ENCODE assay signal across 29 cellular contexts in the genomic region with DNA sequence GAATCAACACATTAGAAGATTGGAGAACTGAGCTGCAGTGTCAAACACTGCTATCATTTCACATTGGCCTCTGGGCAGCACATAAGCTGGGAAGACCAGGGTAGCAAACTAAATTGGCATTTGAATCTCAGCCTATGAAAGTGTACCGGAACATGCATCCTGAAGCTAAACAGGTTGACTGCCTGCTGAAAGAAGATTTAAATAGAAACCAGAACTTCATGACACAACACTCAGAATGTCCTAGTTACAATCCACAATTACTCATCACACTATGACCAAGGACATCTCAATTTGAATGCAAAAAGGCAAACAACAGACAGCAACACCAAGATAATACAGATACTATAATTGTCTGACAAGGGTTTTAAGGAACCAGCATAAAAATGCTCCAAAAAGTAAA. TPM values are rescaled to one million over a fixed set of nuclear protein-coding genes. Genes with fewer than 3 reads are reported as not detected.
DNase-seq lines count a peak whose midpoint lies in the region; ATAC-seq lines count a peak whose summit lies in the region.
"Had no signal": no experiment of that assay in that cellular context is flagged by ENCODE, and none has a peak within 500 bp of the region (broad histone marks: within the 10 kb centered on the region; RNA-seq: fewer than 3 reads in every experiment).

No MANE protein-coding gene starts in this region.

- H3K18ac ChIP-seq in neuronal stem cell (ENCODE audit: low read length), result no peak overlapping the region

- no peaks in the 10 kb centered on the region for H3K27me3 Mint-ChIP-seq in activated T-cell treated with anti-CD3 and anti-CD28 coated beads, Interleukin-2, amount 50 U/mL, for 72 hours (ENCODE audit: low read depth)
- no peaks in the 10 kb centered on the region for H3K27me3 Mint-ChIP-seq in activated T-helper 17 cell treated with anti-CD3 and anti-CD28 coated beads, Interleukin-2, amount 50 U/mL, for 72 hours
- H3K27me3 Mint-ChIP-seq: IgD-negative memory B cell had no signal

- no peak overlapping the region for H4K8ac ChIP-seq in neuronal stem cell (ENCODE audit: low read depth, low read length)

- H3K27ac ChIP-seq in stomach smooth muscle (ENCODE audit: low read length) (peak overlapping the region; percentile 11), neuronal stem cell (replicated peaks; ENCODE audit: low read length) (no peak overlapping the region)
- H3K27ac ChIP-seq: ascending aorta, epithelial cell of prostate, stomach, upper lobe of right lung had no signal

- peaks cover 3% of the 10 kb centered on the region for H3K4me1 ChIP-seq in stomach smooth muscle (ENCODE audit: control insufficient read depth, insufficient read depth, low read length)
- no peaks in the 10 kb centered on the region for H3K4me1 ChIP-seq in neuronal stem cell (ENCODE audit: control insufficient read depth in 2 of 2, insufficient read depth in 1 of 2, low read depth in 1 of 2, low read length in 2 of 2)
- H3K4me1 ChIP-seq: ascending aorta, BE2C, spleen, stomach, upper lobe of right lung had no signal

- H3K79me1 ChIP-seq in neuronal stem cell (ENCODE audit: low read depth, low read length), result no peaks in the 10 kb centered on the region

- H3K23ac ChIP-seq in neuronal stem cell (ENCODE audit: low read depth, low read length, poor library complexity), result no peak overlapping the region

- no peak overlapping the region for H2AK5ac ChIP-seq in neuronal stem cell (ENCODE audit: low read depth, low read length)

- intact Hi-C loops in left ventricle myocardium superior (cut with micrococcal nuclease), result no loop called here

- H2BK15ac ChIP-seq in neuronal stem cell (ENCODE audit: low read length), result no peak overlapping the region

- H3K4ac ChIP-seq in neuronal stem cell (ENCODE audit: low read length), result no peak overlapping the region

- H3K36me3 ChIP-seq in stomach smooth muscle (ENCODE audit: control insufficient read depth in 2 of 2, insufficient read depth in 2 of 2, low read length in 2 of 2) (peaks cover 0 to 5% of the 10 kb centered on the region in 2 donors), neuronal stem cell (replicated peaks in 1 of 2; ENCODE audit: control insufficient read depth in 2 of 2, insufficient read depth in 2 of 2, low read length in 2 of 2) (peaks cover 0 to 2% of the 10 kb centered on the region in 2 donors)
- H3K36me3 ChIP-seq: BE2C, neutrophil, upper lobe of right lung had no signal

- ATAC-seq in activated T-cell treated with anti-CD3 and anti-CD28 coated beads, Interleukin-2, amount 50 U/mL, for 72 hours (replicated peaks in 1 of 2), result peak; percentile 62 to 84
- ATAC-seq in activated T-helper 17 cell treated with anti-CD3 and anti-CD28 coated beads, Interleukin-2, amount 50 U/mL, for 72 hours (replicated peaks), result peak; percentile 93
- peak; percentile 94 for ATAC-seq in left ventricle myocardium superior
- ATAC-seq: activated CD4-positive, CD25-positive, alpha-beta regulatory T cell treated with anti-CD3 and anti-CD28 coated beads, Interleukin-2, amount 50 U/mL, for 24 hours had no signal

- H3K9ac ChIP-seq in stomach smooth muscle (ENCODE audit: low read length in 2 of 2), result no peak overlapping the region
- H3K9ac ChIP-seq in neuronal stem cell (ENCODE audit: low read depth, low read length, poor library complexity), result no peak overlapping the region

- H3K4me3 Mint-ChIP-seq in activated T-cell treated with anti-CD3 and anti-CD28 coated beads, Interleukin-2, amount 50 U/mL, for 72 hours, result peak overlapping the region in 1 of 2 donors; percentile 51
- peak overlapping the region; percentile 24 for H3K4me3 Mint-ChIP-seq in activated T-helper 17 cell treated with anti-CD3 and anti-CD28 coated beads, Interleukin-2, amount 50 U/mL, for 72 hours
- H3K4me3 Mint-ChIP-seq: activated naive CD4-positive, alpha-beta T cell treated with anti-CD3 and anti-CD28 coated beads for 36 hours; IgD-negative memory B cell had no signal

- H3K9me3 ChIP-seq in stomach smooth muscle (ENCODE audit: control insufficient read depth in 2 of 2, low read length in 2 of 2), result no peaks in the 10 kb centered on the region
- peaks cover 5 to 20% of the 10 kb centered on the region in 2 donors for H3K9me3 ChIP-seq in neuronal stem cell (replicated peaks in 1 of 2; ENCODE audit: control insufficient read depth in 2 of 2, insufficient read depth in 1 of 2, low read depth in 1 of 2, low read length in 2 of 2)
- H3K9me3 ChIP-seq: BE2C, stomach, upper lobe of right lung had no signal

- H3K9me3 Mint-ChIP-seq in activated T-cell treated with anti-CD3 and anti-CD28 coated beads, Interleukin-2, amount 50 U/mL, for 72 hours, result peaks cover 0 to 6% of the 10 kb centered on the region in 2 donors
- H3K9me3 Mint-ChIP-seq in activated T-helper 17 cell treated with anti-CD3 and anti-CD28 coated beads, Interleukin-2, amount 50 U/mL, for 72 hours, result peaks cover 4% of the 10 kb centered on the region

- DNase-seq in activated T-cell treated with anti-CD3 and anti-CD28 coated beads, Interleukin-2, amount 50 U/mL, for 72 hours, result no peak
- DNase-seq in activated T-cell treated with anti-CD3 and anti-CD28 coated beads, Interleukin-2, amount 50 U/mL, for 48 hours, result no peak
- DNase-seq in left ventricle myocardium superior (no peak), NCI-H146 treated with DMSO at 0.1 percent for 48 hours (lab: John Stamatoyannopoulos, UW; ENCODE audit: unreplicated experiment) (no peak), SW 1271 (lab: John Stamatoyannopoulos, UW) (no peak), neuronal stem cell (ENCODE audit: low spot score) (no peak)
- DNase-seq: 8988T; activated naive CD4-positive, alpha-beta T cell treated with anti-CD3 and anti-CD28 coated beads for 36 hours; activated T-cell treated with anti-CD3 and anti-CD28 coated beads, Interleukin-2, amount 50 U/mL, for 1 hour; BE2C; cerebellar nuclear complex; COR-L47; DMS79 treated with DMSO at 0.1 percent for 48 hours; foreskin melanocyte; GOT3; NCI-H1694; NCI-H2171 treated with DMSO at 0.1 percent for 48 hours; NCI-H69; spleen; stimulated activated CD4-positive, alpha-beta T cell treated with anti-CD3 and anti-CD28 coated beads, Interleukin-4, amount 100 ng/mL, for 24 hours; stomach; upper lobe of right lung had no signal

- H2BK12ac ChIP-seq in neuronal stem cell (ENCODE audit: low read length), result no peak overlapping the region

- no peak overlapping the region for H2BK120ac ChIP-seq in neuronal stem cell (ENCODE audit: low read depth, low read length)

- H3K27ac Mint-ChIP-seq in activated T-cell treated with anti-CD3 and anti-CD28 coated beads, Interleukin-2, amount 50 U/mL, for 72 hours, result peak overlapping the region; percentile 78
- peak overlapping the region; percentile 90 for H3K27ac Mint-ChIP-seq in activated T-helper 17 cell treated with anti-CD3 and anti-CD28 coated beads, Interleukin-2, amount 50 U/mL, for 72 hours
- H3K27ac Mint-ChIP-seq: activated naive CD4-positive, alpha-beta T cell treated with anti-CD3 and anti-CD28 coated beads for 36 hours; IgD-negative memory B cell had no signal

- no peak overlapping the region for H4K91ac ChIP-seq in neuronal stem cell (ENCODE audit: low read depth, low read length, poor library complexity)

- H3K14ac ChIP-seq in neuronal stem cell (ENCODE audit: low read length), result no peak overlapping the region

- H3K4me1 Mint-ChIP-seq in activated T-cell treated with anti-CD3 and anti-CD28 coated beads, Interleukin-2, amount 50 U/mL, for 72 hours (ENCODE audit: low read depth), result peaks cover 11% of the 10 kb centered on the region
- peaks cover 37% of the 10 kb centered on the region for H3K4me1 Mint-ChIP-seq in activated T-helper 17 cell treated with anti-CD3 and anti-CD28 coated beads, Interleukin-2, amount 50 U/mL, for 72 hours

- H3K4me2 ChIP-seq in neuronal stem cell (ENCODE audit: insufficient read depth, low read length, poor library complexity, severe bottlenecking), result no peak overlapping the region

- peaks cover 12 to 13% of the 10 kb centered on the region in 2 donors for H3K36me3 Mint-ChIP-seq in activated T-cell treated with anti-CD3 and anti-CD28 coated beads, Interleukin-2, amount 50 U/mL, for 72 hours (ENCODE audit: insufficient read depth in 2 of 2)
- peaks cover 48% of the 10 kb centered on the region for H3K36me3 Mint-ChIP-seq in activated T-helper 17 cell treated with anti-CD3 and anti-CD28 coated beads, Interleukin-2, amount 50 U/mL, for 72 hours (ENCODE audit: low read depth)

- H3K27me3 ChIP-seq in stomach smooth muscle (ENCODE audit: control insufficient read depth in 1 of 2, insufficient read depth in 2 of 2, low read length in 2 of 2), result no peaks in the 10 kb centered on the region
- H3K27me3 ChIP-seq in neuronal stem cell (ENCODE audit: control insufficient read depth in 3 of 3, insufficient read depth in 3 of 3, low read depth in 1 of 3, low read length in 3 of 3), result no peaks in the 10 kb centered on the region
- H3K27me3 ChIP-seq: ascending aorta, BE2C, neutrophil, spleen, stomach, upper lobe of right lung had no signal

- H2BK5ac ChIP-seq in neuronal stem cell (ENCODE audit: low read length), result no peak overlapping the region

- no peak overlapping the region for H2AFZ ChIP-seq in neuronal stem cell (ENCODE audit: low read length)

- H3K4me3 ChIP-seq in stomach smooth muscle (ENCODE audit: low read length in 2 of 2), result no peak overlapping the region
- no peak overlapping the region for H3K4me3 ChIP-seq in neuronal stem cell (ENCODE audit: low read length in 2 of 2)
- H3K4me3 ChIP-seq: ascending aorta, spleen, stomach, upper lobe of right lung had no signal

- WGBS in neuronal stem cell (ENCODE audit: extremely low coverage in 2 of 2, insufficient read length in 2 of 2, insufficient replicate concordance in 1 of 2), 2 donors, result no CpG with 5 or more reads among the region's 1 CpG

RNA-seq across cellular contexts. Expression of a gene that starts 26.2 kb away (rescaled TPM):
- total RNA-seq in activated T-cell treated with anti-CD3 and anti-CD28 coated beads, Interleukin-2, amount 50 U/mL, for 72 hours, result 10 to 100 TPM; 32.7 to 40.7 TPM
- total RNA-seq in activated T-helper 17 cell treated with anti-CD3 and anti-CD28 coated beads, Interleukin-2, amount 50 U/mL, for 72 hours, result 10 to 100 TPM; 42.6 to 45.6 TPM
- total RNA-seq in left ventricle myocardium superior, result 48.7 TPM
- 31.2 TPM for polyA plus RNA-seq in neuronal stem cell (2013, experiment 1 of 2)
- 30.8 TPM for polyA plus RNA-seq in neuronal stem cell (2013, experiment 2 of 2)
